21 cellular contexts compared by ENCODE assay signal in genomic region chr17:4334332-4334731, GRCh38. TPM values are rescaled to one million over a fixed set of nuclear protein-coding genes. Genes with fewer than 3 reads are reported as not detected.
DNase-seq lines count a peak whose midpoint lies in the region; ATAC-seq and TF ChIP-seq lines count a peak whose summit lies in the region.
"Had no signal": no experiment of that assay in that cellular context is flagged by ENCODE, and none has a peak within 500 bp of the region (broad histone marks: within the 10 kb centered on the region; RNA-seq: fewer than 3 reads in every experiment).

No MANE protein-coding gene starts in this region.

- H3K36me3 Mint-ChIP-seq in activated CD4-positive, alpha-beta T cell treated with anti-CD3 and anti-CD28 coated beads, Interleukin-2, amount 10 ng/mL, durations not matched to agents 7 days and 5 days (ENCODE audit: low read depth), result peaks cover 6% of the 10 kb centered on the region
- H3K36me3 Mint-ChIP-seq in CD4-positive, CD25-positive, alpha-beta regulatory T cell, result peaks cover 4% of the 10 kb centered on the region

- H3K36me3 ChIP-seq in CD4-positive, CD25-positive, alpha-beta regulatory T cell (ENCODE audit: control insufficient read depth, insufficient read depth, low read length), result no peaks in the 10 kb centered on the region
- peaks cover 5% of the 10 kb centered on the region; the same call in 1 of the 2 replicates for H3K36me3 ChIP-seq in SU-DHL-6 (ENCODE audit: low read length)
- H3K36me3 ChIP-seq: adrenal gland, brain microvascular endothelial cell, spleen had no signal

- POLR2A ChIA-PET in activated CD4-positive, alpha-beta T cell treated with anti-CD3 and anti-CD28 coated beads, Interleukin-2, amount 10 ng/mL, durations not matched to agents 7 days and 5 days (lab: Charles Lee), result no interaction called here

- no peak overlapping the region for H3K4me3 Mint-ChIP-seq in activated CD4-positive, alpha-beta T cell treated with anti-CD3 and anti-CD28 coated beads, Interleukin-2, amount 10 ng/mL, durations not matched to agents 7 days and 5 days
- peak overlapping the region in 3 of 4 donors; percentile 60 to 82 (median 67) for H3K4me3 Mint-ChIP-seq in CD4-positive, CD25-positive, alpha-beta regulatory T cell

- TF ChIP-seq CTCF in SU-DHL-6 (IDR thresholded peaks at IDR 0.05; ENCODE audit: insufficient read depth, low read length, poor library complexity, severe bottlenecking), result no peak
- TF ChIP-seq CTCF in foreskin keratinocyte (conservative IDR thresholded peaks at IDR 0.05), result no peak

- peak overlapping the region; percentile 1 for H3K27ac Mint-ChIP-seq in activated CD4-positive, alpha-beta T cell treated with anti-CD3 and anti-CD28 coated beads, Interleukin-2, amount 10 ng/mL, durations not matched to agents 7 days and 5 days
- peak overlapping the region; percentile 2 to 53 (median 39) for H3K27ac Mint-ChIP-seq in CD4-positive, CD25-positive, alpha-beta regulatory T cell

- no peaks in the 10 kb centered on the region for H3K27me3 Mint-ChIP-seq in activated CD4-positive, alpha-beta T cell treated with anti-CD3 and anti-CD28 coated beads, Interleukin-2, amount 10 ng/mL, durations not matched to agents 7 days and 5 days
- no peaks in the 10 kb centered on the region for H3K27me3 Mint-ChIP-seq in CD4-positive, CD25-positive, alpha-beta regulatory T cell

- peaks cover 28% of the 10 kb centered on the region for H3K4me1 Mint-ChIP-seq in activated CD4-positive, alpha-beta T cell treated with anti-CD3 and anti-CD28 coated beads, Interleukin-2, amount 10 ng/mL, durations not matched to agents 7 days and 5 days
- peaks cover 32 to 68% (median 42%) of the 10 kb centered on the region in 4 donors for H3K4me1 Mint-ChIP-seq in CD4-positive, CD25-positive, alpha-beta regulatory T cell

- peaks cover 25% of the 10 kb centered on the region for H3F3A ChIP-seq in SU-DHL-6 (ENCODE audit: insufficient read depth)

- H3K9me2 ChIP-seq in SU-DHL-6 (replicated peaks; ENCODE audit: insufficient read depth, low read length), result no peaks in the 10 kb centered on the region

- no peaks in the 10 kb centered on the region for H3K9me3 ChIP-seq in CD4-positive, CD25-positive, alpha-beta regulatory T cell (ENCODE audit: control insufficient read depth in 2 of 2, low read length in 2 of 2)
- H3K9me3 ChIP-seq in SU-DHL-6 (ENCODE audit: insufficient read depth, low read length), result no peaks in the 10 kb centered on the region
- H3K9me3 ChIP-seq: adrenal gland, spleen had no signal

- peaks cover 100% of the 10 kb centered on the region for H3K79me2 ChIP-seq in SU-DHL-6 (ENCODE audit: insufficient read depth, low read length)

- peak overlapping the region; percentile 13 for H3K4me3 ChIP-seq in CD4-positive, CD25-positive, alpha-beta regulatory T cell (ENCODE audit: low read depth, low read length)
- H3K4me3 ChIP-seq in SU-DHL-6 (ENCODE audit: insufficient read depth, low read length, poor library complexity, severe bottlenecking), result no peak overlapping the region
- H3K4me3 ChIP-seq: adrenal gland, spleen had no signal

- peaks cover 28% of the 10 kb centered on the region for H4K20me1 ChIP-seq in SU-DHL-6 (ENCODE audit: low read depth, low read length)

- H3K27me3 ChIP-seq in CD4-positive, CD25-positive, alpha-beta regulatory T cell (ENCODE audit: control insufficient read depth, insufficient read depth, low read length), result no peaks in the 10 kb centered on the region
- H3K27me3 ChIP-seq in SU-DHL-6 (ENCODE audit: low read length) (no peaks in the 10 kb centered on the region), foreskin keratinocyte (no peaks in the 10 kb centered on the region)
- H3K27me3 ChIP-seq: adrenal gland, brain microvascular endothelial cell, spleen had no signal

- no peak for ATAC-seq in CD4-positive, CD25-positive, alpha-beta regulatory T cell (ENCODE audit: low read depth in 2 of 2)
- ATAC-seq in GM21786 (IDR thresholded peaks at IDR 0.05; ENCODE audit: unreplicated experiment), result no peak
- no peak for ATAC-seq in foreskin keratinocyte

- CTCF ChIA-PET in activated CD4-positive, alpha-beta T cell treated with anti-CD3 and anti-CD28 coated beads, Interleukin-2, amount 10 ng/mL, durations not matched to agents 7 days and 5 days (lab: Charles Lee), result no interaction called here

- no peak overlapping the region for H3K27ac ChIP-seq in CD4-positive, CD25-positive, alpha-beta regulatory T cell (ENCODE audit: insufficient read depth, low read length, poor library complexity, severe bottlenecking)
- H3K27ac ChIP-seq in SU-DHL-6 (ENCODE audit: low read depth, low read length), result peak overlapping the region; percentile 44; the same call in 1 of the 2 replicates
- H3K27ac ChIP-seq in epithelial cell of prostate, result peak overlapping the region; percentile 98
- no peak overlapping the region for H3K27ac ChIP-seq in foreskin keratinocyte
- H3K27ac ChIP-seq: brain microvascular endothelial cell, HL-60 had no signal

- H3K4me1 ChIP-seq in CD4-positive, CD25-positive, alpha-beta regulatory T cell (ENCODE audit: control insufficient read depth, insufficient read depth, low read length, poor library complexity, severe bottlenecking), result peaks cover 25% of the 10 kb centered on the region
- peaks cover 48% of the 10 kb centered on the region for H3K4me1 ChIP-seq in foreskin keratinocyte

- H3K4me2 ChIP-seq in SU-DHL-6 (ENCODE audit: low read depth, low read length, poor library complexity, severe bottlenecking), result peak overlapping the region; percentile 41

- no peak overlapping the region for H2AFZ ChIP-seq in SU-DHL-6 (ENCODE audit: low read depth, low read length, severe bottlenecking)

- DNase-seq in activated CD4-positive, alpha-beta T cell treated with anti-CD3 and anti-CD28 coated beads, Interleukin-2, amount 10 ng/mL, durations not matched to agents 7 days and 5 days, result no peak
- DNase-seq in activated CD4-positive, alpha-beta T cell treated with anti-CD3 and anti-CD28 coated beads for 48 hours, result no peak
- DNase-seq in CD4-positive, CD25-positive, alpha-beta regulatory T cell, result no peak
- no peak for DNase-seq in epithelial cell of prostate (ENCODE audit: low read depth, low spot score)
- DNase-seq in foreskin keratinocyte, result no peak
- no peak for DNase-seq in stimulated activated CD4-positive, alpha-beta T cell treated with anti-CD3 and anti-CD28 coated beads, Interleukin-4, amount 100 ng/mL, for 1 hour
- DNase-seq: adrenal gland; brain microvascular endothelial cell; EL; glutamatergic neuron; kidney glomerular epithelial cell; NCI-H1105; NCI-H2029 treated with DMSO at 0.1 percent for 48 hours; NCI-H446; Right ventricle myocardium superior; spleen; stimulated activated CD4-positive, alpha-beta T cell treated with anti-CD3 and anti-CD28 coated beads, Interleukin-4, amount 100 ng/mL, for 24 hours; SW 1271 had no signal

- H3K9ac ChIP-seq in SU-DHL-6 (ENCODE audit: low read length), result no peak overlapping the region

- H3K9me3 Mint-ChIP-seq in activated CD4-positive, alpha-beta T cell treated with anti-CD3 and anti-CD28 coated beads, Interleukin-2, amount 10 ng/mL, durations not matched to agents 7 days and 5 days, result no peaks in the 10 kb centered on the region
- H3K9me3 Mint-ChIP-seq in CD4-positive, CD25-positive, alpha-beta regulatory T cell, result no peaks in the 10 kb centered on the region

RNA-seq across cellular contexts. Expression of gene UBE2G1, which starts 32.1 kb away (rescaled TPM):
- 10 to 100 TPM; 51.6 to 56.7 TPM for total RNA-seq in activated CD4-positive, alpha-beta T cell treated with anti-CD3 and anti-CD28 coated beads, Interleukin-2, amount 10 ng/mL, durations not matched to agents 7 days and 5 days
- total RNA-seq in CD4-positive, CD25-positive, alpha-beta regulatory T cell, result 67.9 TPM
- polyA plus RNA-seq in CD4-positive, CD25-positive, alpha-beta regulatory T cell, result 10 to 100 TPM; 55.0 to 66.7 (median 58.7) TPM
- total RNA-seq in foreskin keratinocyte, result 57.0 and 63.3 TPM in 2 replicates
- 34.0 and 36.4 TPM in 2 replicates for polyA plus RNA-seq in foreskin keratinocyte

Comparison
In these comparisons a context has a peak if more than half of its experiments do, and no peak if none do; other contexts are left out.
1. H3K27ac ChIP-seq: peak in SU-DHL-6 (single experiment) and epithelial cell of prostate (single experiment); none in CD4-positive, CD25-positive, alpha-beta regulatory T cell (single experiment) and foreskin keratinocyte (single experiment).